Comparison of ENCODE assay signal across 1 cellular context in genomic region chr10:71736570-71737355, GRCh38.
TF ChIP-seq lines count a peak whose summit lies in the region.

No MANE protein-coding gene starts in this region.

TF ChIP-seq in SK-N-SH, 30 proteins besides CTCF, POLR2A, EP300 and RAD21 (continued from another document):
- TF ChIP-seq SMC3 (IDR thresholded peaks at IDR 0.05; ENCODE audit: low read depth, low read length) (no peak), RCOR1 (IDR thresholded peaks at IDR 0.05; ENCODE audit: low read length) (no peak), FOXM1 (IDR thresholded peaks at IDR 0.05; ENCODE audit: low read depth) (no peak), YY1 (IDR thresholded peaks at IDR 0.05; ENCODE audit: low read depth) (no peak), MEF2A (IDR thresholded peaks at IDR 0.05; ENCODE audit: borderline replicate concordance, low read depth) (no peak), POLR2AphosphoS5 (IDR thresholded peaks at IDR 0.05; ENCODE audit: low read depth, low read length) (no peak), PBX3 (IDR thresholded peaks at IDR 0.05) (no peak)
